In genomic region chr7:134777908-134778580, GRCh38 we compare ENCODE assay signal across 12 cellular contexts. TPM values are rescaled to one million over a fixed set of nuclear protein-coding genes. Genes with fewer than 3 reads are reported as not detected.
DNase-seq lines count a peak whose midpoint lies in the region; ATAC-seq, FAIRE-seq and TF ChIP-seq lines count a peak whose summit lies in the region.
"Had no signal": no experiment of that assay in that cellular context is flagged by ENCODE, and none has a peak within 500 bp of the region (broad histone marks: within the 10 kb centered on the region; RNA-seq: fewer than 3 reads in every experiment).

No MANE protein-coding gene starts in this region.

- H2BK12ac ChIP-seq in H1 (ENCODE audit: low read depth, low read length) = peak overlapping the region; percentile 32; the same call in 1 of the 2 replicates

- H3K4me1 ChIP-seq in H1 (replicated peaks in 1 of 4; ENCODE audit: control insufficient read depth in 3 of 4, insufficient read depth in 4 of 4, low read length in 3 of 4) = peaks cover 3 to 16% (median 8%) of the 10 kb centered on the region in 4 experiments; a peak in 5 of 7 replicates
- H3K4me1 ChIP-seq in lung (ENCODE audit: control insufficient read depth in 2 of 2, insufficient read depth in 2 of 2, low read length in 2 of 2) = peaks cover 2 to 22% of the 10 kb centered on the region in 2 donors
- peaks cover 15 to 20% of the 10 kb centered on the region in 2 donors for H3K4me1 ChIP-seq in thoracic aorta (ENCODE audit: control insufficient read depth in 1 of 2, low read depth in 2 of 2)
- H3K4me1 ChIP-seq in kidney (ENCODE audit: control insufficient read depth in 1 of 2, insufficient read depth in 1 of 2, low read depth in 1 of 2, low read length in 2 of 2) = peaks cover 0 to 12% of the 10 kb centered on the region in 2 donors

- no peaks in the 10 kb centered on the region for H3K79me1 ChIP-seq in H1 (ENCODE audit: low read depth, low read length)

- peaks cover 5% of the 10 kb centered on the region for H3K23me2 ChIP-seq in H1 (ENCODE audit: low read depth, low read length)

- no peak for TF ChIP-seq EP300 in H1 (IDR thresholded peaks at IDR 0.05; ENCODE audit: borderline replicate concordance in 1 of 2, low read depth in 2 of 2, low read length in 2 of 2)

- POLR2A ChIA-PET in H1 (lab: Charles Lee; ENCODE audit: partially characterized antibody) = interaction anchor here (0.7 kb wide), 1 partner anchor 33 kb away, joined by 4 read pairs; no protein-coding TSS in a partner anchor

- no peaks in the 10 kb centered on the region for H4K20me1 ChIP-seq in H1 (replicated peaks in 1 of 2; ENCODE audit: control insufficient read depth in 1 of 2, insufficient read depth in 2 of 2, low read length in 2 of 2)

- H3K14ac ChIP-seq in H1 (ENCODE audit: insufficient read length) = no peak overlapping the region

- H2AK5ac ChIP-seq in H1 (ENCODE audit: low read depth, low read length) = no peak overlapping the region

- no peak overlapping the region for H3K56ac ChIP-seq in H1 (replicated peaks; ENCODE audit: insufficient read length, low read depth, low read length)

- intact Hi-C loops in kidney (cut with DNase I) = no loop called here

- H4K91ac ChIP-seq in H1 (replicated peaks; ENCODE audit: insufficient read length, low read length) = no peak overlapping the region

- H3K27me3 ChIP-seq in H1 (replicated peaks in 1 of 4; ENCODE audit: control insufficient read depth in 3 of 4, extremely low read depth in 1 of 4, insufficient read depth in 3 of 4, low read length in 3 of 4) (no peaks in the 10 kb centered on the region), lung (ENCODE audit: control insufficient read depth, insufficient read depth) (no peaks in the 10 kb centered on the region), thoracic aorta (replicated peaks; ENCODE audit: insufficient read depth) (no peaks in the 10 kb centered on the region)

- no peak for TF ChIP-seq RAD21 in H1 (IDR thresholded peaks at IDR 0.05 in 1 of 2, conservative IDR thresholded peaks at IDR 0.05 in 1 of 2; ENCODE audit: low read depth in 2 of 2, low read length in 2 of 2)

- peak overlapping the region; percentile 55; the same call in 1 of the 2 replicates for H2AFZ ChIP-seq in H1 (ENCODE audit: low read length)

- H3K27ac ChIP-seq in H1 (ENCODE audit: low read depth, low read length) = no peak overlapping the region
- peak overlapping the region; percentile 49 to 90 for H3K27ac ChIP-seq in lung (ENCODE audit: low read depth in 1 of 2, low read length in 1 of 2)
- peak overlapping the region; percentile 93 to 99 for H3K27ac ChIP-seq in thoracic aorta
- H3K27ac ChIP-seq in kidney (ENCODE audit: low read depth in 2 of 2, low read length in 2 of 2) = peak overlapping the region in 1 of 2 donors; percentile 89

- H3K18ac ChIP-seq in H1 (ENCODE audit: extremely low read depth, low read length) = no peak overlapping the region

- WGBS in H1 (ENCODE audit: extremely low coverage in 1 of 2, insufficient coverage in 1 of 2, insufficient read length in 1 of 2, insufficient replicate concordance in 2 of 2, low coverage in 1 of 2, low lambda C conversion rate in 2 of 2, missing lambda C conversion rate in 1 of 2), 2 experiments = 85% methylated on average over 2 of the region's 2 CpGs; no CpG with 5 or more reads in 1 of the 2 experiments
- WGBS in lung, 2 donors = 57 to 79% methylated on average over 2 of the region's 2 CpGs

- no peak overlapping the region for H2BK120ac ChIP-seq in H1 (replicated peaks; ENCODE audit: low read depth, low read length)

- peak; percentile 54 for DNase-seq in M059J (ENCODE audit: low read depth)
- no peak for DNase-seq in H1 (ENCODE audit: low read depth in 1 of 2, low spot score in 2 of 2)
- DNase-seq in lung (ENCODE audit: low spot score) = no peak
- DNase-seq in thoracic aorta (ENCODE audit: low spot score) = no peak
- no peak for DNase-seq in stimulated activated CD8-positive, alpha-beta memory T cell treated with anti-CD3 and anti-CD28 coated beads, Interleukin-4, amount 100 ng/mL, for 48 hours
- DNase-seq in DMS79 treated with DMSO at 0.1 percent for 48 hours (lab: John Stamatoyannopoulos, UW) = no peak
- DNase-seq in kidney = no peak
- DNase-seq in NCI-H2171 treated with DMSO at 0.1 percent for 48 hours (lab: John Stamatoyannopoulos, UW) = no peak
- DNase-seq: effector memory CD4-positive, alpha-beta T cell; NCI-H1105 treated with DMSO at 0.1 percent for 48 hours had no signal

- H3K9me3 ChIP-seq in H1 (ENCODE audit: insufficient read depth in 2 of 2, low read depth in 1 of 2, low read length in 1 of 2) (no peaks in the 10 kb centered on the region), lung (ENCODE audit: control insufficient read depth in 2 of 2, insufficient read depth in 1 of 2, low read length in 1 of 2) (no peaks in the 10 kb centered on the region), thoracic aorta (no peaks in the 10 kb centered on the region), kidney (ENCODE audit: control insufficient read depth in 1 of 2, low read length in 2 of 2) (no peaks in the 10 kb centered on the region)

- no peak overlapping the region for H4K8ac ChIP-seq in H1 (ENCODE audit: extremely low read depth, insufficient read depth, low read length)

- H3K4ac ChIP-seq in H1 (replicated peaks; ENCODE audit: insufficient read length, low read depth, low read length) = no peak overlapping the region

- CTCF ChIA-PET in H1 (lab: Charles Lee; ENCODE audit: partially characterized antibody) = no interaction called here

- no peak for TF ChIP-seq CTCF in H1 (IDR thresholded peaks at IDR 0.05; ENCODE audit: control extremely low read depth in 1 of 3, insufficient read depth in 1 of 3, low read depth in 1 of 3, low read length in 3 of 3)
- TF ChIP-seq CTCF in lung (IDR thresholded peaks at IDR 0.05; ENCODE audit: control extremely low read depth, extremely low read depth) = no peak
- no peak for TF ChIP-seq CTCF in thoracic aorta (IDR thresholded peaks at IDR 0.05)
- no peak for TF ChIP-seq CTCF in kidney (IDR thresholded peaks at IDR 0.05; ENCODE audit: borderline replicate concordance, extremely low read depth, insufficient read depth)

- H3K23ac ChIP-seq in H1 (ENCODE audit: insufficient read length) = no peak overlapping the region

- no peak overlapping the region; the same call in 1 of the 2 replicates for H2BK15ac ChIP-seq in H1 (ENCODE audit: low read length)

- H3K4me3 ChIP-seq in H1 (ENCODE audit: extremely low read depth in 1 of 4, insufficient read depth in 2 of 4, low read depth in 3 of 4, low read length in 4 of 4) = no peak overlapping the region
- no peak overlapping the region for H3K4me3 ChIP-seq in lung
- H3K4me3 ChIP-seq in thoracic aorta = peak overlapping the region; percentile 79
- no peak overlapping the region for H3K4me3 ChIP-seq in kidney (ENCODE audit: low read length in 2 of 2)

- no peak for FAIRE-seq in H1 (lab: Jason Lieb, UNC)
- FAIRE-seq in kidney (lab: Jason Lieb, UNC) = no peak
- FAIRE-seq: D721Med had no signal

- H3K9ac ChIP-seq in H1 (replicated peaks in 1 of 4; ENCODE audit: extremely low read depth in 1 of 4, low read depth in 3 of 4, low read length in 3 of 4) (no peak overlapping the region), kidney (ENCODE audit: low read length in 2 of 2) (no peak overlapping the region)

- H2BK5ac ChIP-seq in H1 (ENCODE audit: low read depth, low read length) = no peak overlapping the region; the same call in 1 of the 2 replicates

- TF ChIP-seq POLR2A in H1 (IDR thresholded peaks at IDR 0.05; ENCODE audit: control extremely low read depth in 1 of 2, low read depth in 2 of 2, low read length in 2 of 2) = no peak

- no peak overlapping the region for H2BK20ac ChIP-seq in H1 (ENCODE audit: low read length)

- H3K36me3 ChIP-seq in H1 (ENCODE audit: control insufficient read depth in 2 of 4, insufficient read depth in 4 of 4, low read length in 3 of 4) (no peaks in the 10 kb centered on the region), lung (ENCODE audit: control insufficient read depth in 2 of 2, insufficient read depth in 2 of 2, low read length in 2 of 2) (no peaks in the 10 kb centered on the region), thoracic aorta (no peaks in the 10 kb centered on the region), kidney (ENCODE audit: control insufficient read depth in 1 of 2, insufficient read depth in 2 of 2, low read length in 2 of 2) (no peaks in the 10 kb centered on the region)

- H3K4me2 ChIP-seq in H1 (ENCODE audit: insufficient read depth in 1 of 2, low read depth in 2 of 2, low read length in 2 of 2) = peak overlapping the region in 1 of 2 experiments; percentile 61; a peak in 1 of 4 replicates

- ATAC-seq in lung (ENCODE audit: insufficient read depth, low FRiP score) (no peak), thoracic aorta (ENCODE audit: insufficient number of reproducible peaks, low FRiP score, low read depth) (no peak)
- ATAC-seq: activated CD4-positive, CD25-positive, alpha-beta regulatory T cell treated with anti-CD3 and anti-CD28 coated beads, Interleukin-2, amount 50 U/mL, for 24 hours had no signal

- no peak overlapping the region for H4K5ac ChIP-seq in H1 (ENCODE audit: insufficient read length, low read depth, low read length)

- H3K79me2 ChIP-seq in H1 (ENCODE audit: control insufficient read depth in 1 of 2, insufficient read depth in 2 of 2, low read length in 2 of 2) = peaks cover 0 to 33% of the 10 kb centered on the region in 2 experiments; a peak in 2 of 4 replicates

TF ChIP-seq in H1, 55 proteins besides CTCF, POLR2A, EP300 and RAD21:
- TF ChIP-seq BRCA1 (IDR thresholded peaks at IDR 0.05; ENCODE audit: low read depth, low read length) (no peak), RBBP5 (IDR thresholded peaks at IDR 0.05; ENCODE audit: borderline replicate concordance, low read depth, low read length) (0 out of 2 replicates have a peak, but pooled peaks have one; percentile 7)

RNA-seq across cellular contexts. Expression of gene CALD1, which starts 1.4 kb away (rescaled TPM):
- total RNA-seq in M059J (2014; rRNA removed; shearing (Covaris generic)) = 243 and 296 TPM in 2 replicates
- total RNA-seq in H1 (2021; fragmentation: NEBNext Ultra II Directional; extraction: Animal tissue kit (Norgen Biotek cat#: 25700)) = 170 and 177 TPM in 2 replicates
- polyA plus RNA-seq in H1 (2011; rRNA removed) (29.6 and 34.3 TPM in 2 replicates), lung (10 to 100 TPM; 56.4 to 57.3 TPM), kidney (ENCODE audit: insufficient read depth, low read depth, low replicate concordance) (72.7 TPM)
- 46.3 TPM for polyA plus RNA-seq in H1 (2011; cell fraction: cytosol; rRNA removed)
- polyA plus RNA-seq in H1 (2011; cell fraction: nucleus; rRNA removed) = 109 TPM
- 68.9 to 121 TPM (median 91.3 TPM) in 4 replicates for polyA plus RNA-seq in H1 (2012, experiment 1 of 2)
- polyA plus RNA-seq in H1 (2012, experiment 2 of 2) = 6.4 TPM
- polyA plus RNA-seq in H1 (2013, experiment 1 of 2) = 189 TPM
- 188 TPM for polyA plus RNA-seq in H1 (2013, experiment 2 of 2)
- polyA minus RNA-seq in H1 (2011; rRNA and poly(A)+ RNA removed) = 64.0 and 73.0 TPM in 2 replicates
- polyA minus RNA-seq in H1 (2011; cell fraction: cytosol; rRNA and poly(A)+ RNA removed) = 55.4 TPM
- polyA minus RNA-seq in H1 (2011; cell fraction: nucleus; rRNA and poly(A)+ RNA removed) = 97.8 TPM
- total RNA-seq in lung (100 to 1,000 TPM; 127 to 173 TPM), thoracic aorta (1,000 to 10,000 TPM in 1 of 2 donors, 100 to 1,000 TPM in 1; 912 to 1,038 TPM), kidney (218 TPM)
